In genomic region chr1:11940260-11940921, GRCh38 we compare ENCODE assay signal across 1 cellular context.
TF ChIP-seq lines count a peak whose summit lies in the region.

No MANE protein-coding gene starts in this region.

TF ChIP-seq in HepG2, 621 proteins besides CTCF, POLR2A, EP300 and RAD21 (continued from another document and continues in another):
- no peak for TF ChIP-seq MAZ (IDR thresholded peaks at IDR 0.05; ENCODE audit: borderline replicate concordance, low read depth, low read length)
- TF ChIP-seq MAZ (CRISPR knock-in tag; IDR thresholded peaks at IDR 0.05; ENCODE audit: low read depth): 0 out of 2 replicates have a peak, but pooled peaks have one; percentile 50
- peak; percentile 55; the same call in 1 of the 2 replicates for TF ChIP-seq ZNF788 (CRISPR knock-in tag; IDR thresholded peaks at IDR 0.05; ENCODE audit: borderline replicate concordance)
- no peak for TF ChIP-seq MTA1 (CRISPR knock-in tag; IDR thresholded peaks at IDR 0.05; ENCODE audit: borderline replicate concordance)
- peak; percentile 40; the same call in 1 of the 2 replicates for TF ChIP-seq MAX (IDR thresholded peaks at IDR 0.05)
- no peak for TF ChIP-seq RFX1 (IDR thresholded peaks at IDR 0.05)
- TF ChIP-seq PHF20 (CRISPR knock-in tag; IDR thresholded peaks at IDR 0.05): no peak
- no peak for TF ChIP-seq SKI (IDR thresholded peaks at IDR 0.05; ENCODE audit: partially characterized antibody)
- peak; percentile 70; the same call in 1 of the 2 replicates for TF ChIP-seq MED1 (CRISPR knock-in tag; IDR thresholded peaks at IDR 0.05)
- no peak for TF ChIP-seq KLF11 (CRISPR knock-in tag; IDR thresholded peaks at IDR 0.05)
- no peak for TF ChIP-seq LCORL (IDR thresholded peaks at IDR 0.05)
- no peak; the same call in 1 of the 2 replicates for TF ChIP-seq LCORL (CRISPR knock-in tag; IDR thresholded peaks at IDR 0.05)
- no peak for TF ChIP-seq ZFP1 (CRISPR knock-in tag; IDR thresholded peaks at IDR 0.05)
- no peak for TF ChIP-seq ZNF136 (CRISPR knock-in tag; IDR thresholded peaks at IDR 0.05; ENCODE audit: low read depth)
- TF ChIP-seq CHD4 (IDR thresholded peaks at IDR 0.05; ENCODE audit: borderline replicate concordance, low read length): peak; percentile 99
- peak; percentile 70; the same call in 1 of the 2 replicates for TF ChIP-seq NCOR1 (IDR thresholded peaks at IDR 0.05; ENCODE audit: borderline replicate concordance, low read length)
- TF ChIP-seq PAXIP1 (CRISPR knock-in tag; conservative IDR thresholded peaks at IDR 0.05): peak; percentile 77
- TF ChIP-seq RBAK (CRISPR knock-in tag; IDR thresholded peaks at IDR 0.05): no peak
- peak; percentile 27 for TF ChIP-seq ZNF580 (CRISPR knock-in tag; IDR thresholded peaks at IDR 0.05; ENCODE audit: borderline replicate concordance, low read depth)
- 0 out of 2 replicates have a peak, but pooled peaks have one; percentile 35 for TF ChIP-seq HBP1 (CRISPR knock-in tag; IDR thresholded peaks at IDR 0.05; ENCODE audit: low read depth)
- no peak for TF ChIP-seq ZNF326 (CRISPR knock-in tag; IDR thresholded peaks at IDR 0.05; ENCODE audit: borderline replicate concordance)
- no peak for TF ChIP-seq MAFG (CRISPR knock-in tag; IDR thresholded peaks at IDR 0.05)
- peak; percentile 59; the same call in 1 of the 2 replicates for TF ChIP-seq TFAP4 (IDR thresholded peaks at IDR 0.05; ENCODE audit: borderline replicate concordance, low read depth)
- no peak for TF ChIP-seq ZNF546 (CRISPR knock-in tag; conservative IDR thresholded peaks at IDR 0.05)
- peak; percentile 58; the same call in 1 of the 2 replicates for TF ChIP-seq MIXL1 (CRISPR knock-in tag; IDR thresholded peaks at IDR 0.05)
- 0 out of 2 replicates have a peak, but pooled peaks have one; percentile 33 for TF ChIP-seq BRF2 (CRISPR knock-in tag; IDR thresholded peaks at IDR 0.05)
- TF ChIP-seq TFDP2 (CRISPR knock-in tag; IDR thresholded peaks at IDR 0.05): no peak
- peak; percentile 87 for TF ChIP-seq TFE3 (CRISPR knock-in tag; IDR thresholded peaks at IDR 0.05)
- peak; percentile 52; the same call in 1 of the 2 replicates for TF ChIP-seq ZNF24 (IDR thresholded peaks at IDR 0.05)
- no peak for TF ChIP-seq ZNF883 (CRISPR knock-in tag; IDR thresholded peaks at IDR 0.05; ENCODE audit: not compliant biosample characterization)
- TF ChIP-seq RCOR2 (CRISPR knock-in tag; IDR thresholded peaks at IDR 0.05): peak; percentile 99
- no peak for TF ChIP-seq HOXD1 (CRISPR knock-in tag; IDR thresholded peaks at IDR 0.05)
- TF ChIP-seq TAF15 (IDR thresholded peaks at IDR 0.05; ENCODE audit: low read depth, low read length, poor library complexity, severe bottlenecking): no peak
- no peak for TF ChIP-seq ZNF354B (CRISPR knock-in tag; IDR thresholded peaks at IDR 0.05)
- TF ChIP-seq ETV5 (CRISPR knock-in tag; IDR thresholded peaks at IDR 0.05; ENCODE audit: borderline replicate concordance): peak; percentile 41; the same call in 1 of the 2 replicates
- TF ChIP-seq FOXP1 (IDR thresholded peaks at IDR 0.05): no peak
- 0 out of 2 replicates have a peak, but pooled peaks have one; percentile 15 for TF ChIP-seq FOXP1 (CRISPR knock-in tag; IDR thresholded peaks at IDR 0.05)
- TF ChIP-seq SAP130 (CRISPR knock-in tag; IDR thresholded peaks at IDR 0.05; ENCODE audit: low read depth): peak; percentile 50
- TF ChIP-seq RARA (CRISPR knock-in tag; IDR thresholded peaks at IDR 0.05): peak; percentile 32; the same call in 1 of the 2 replicates
- peak; percentile 59 for TF ChIP-seq ZFP91 (CRISPR knock-in tag; IDR thresholded peaks at IDR 0.05; ENCODE audit: borderline replicate concordance)
- TF ChIP-seq ZNF556 (CRISPR knock-in tag; IDR thresholded peaks at IDR 0.05; ENCODE audit: borderline replicate concordance): peak; percentile 41; the same call in 1 of the 2 replicates
- no peak for TF ChIP-seq NFKB2 (CRISPR knock-in tag; IDR thresholded peaks at IDR 0.05; ENCODE audit: borderline replicate concordance)
- TF ChIP-seq HNF1B (CRISPR knock-in tag; IDR thresholded peaks at IDR 0.05): peak; percentile 55; the same call in 1 of the 2 replicates
- no peak for TF ChIP-seq ZNF766 (CRISPR knock-in tag; IDR thresholded peaks at IDR 0.05; ENCODE audit: borderline replicate concordance)
- no peak for TF ChIP-seq ZSCAN9 (CRISPR knock-in tag; IDR thresholded peaks at IDR 0.05; ENCODE audit: borderline replicate concordance)
- TF ChIP-seq NR2F6 (IDR thresholded peaks at IDR 0.05): 0 out of 2 replicates have a peak, but pooled peaks have one; percentile 11
- TF ChIP-seq NR2F6 (CRISPR knock-in tag; IDR thresholded peaks at IDR 0.05): no peak
- TF ChIP-seq RBM22 (optimal IDR thresholded peaks at IDR 0.05; ENCODE audit: low read length): peak; percentile 13
- TF ChIP-seq THRA (CRISPR knock-in tag; IDR thresholded peaks at IDR 0.05; ENCODE audit: borderline replicate concordance): peak; percentile 57; the same call in 1 of the 2 replicates
